ENCODE assay signal across 19 cellular contexts in genomic region chr5:142192799-142193428, GRCh38.
DNase-seq lines count a peak whose midpoint lies in the region; ATAC-seq, FAIRE-seq and TF ChIP-seq lines count a peak whose summit lies in the region.
"Had no signal": no experiment of that assay in that cellular context is flagged by ENCODE, and none has a peak within 500 bp of the region (broad histone marks: within the 10 kb centered on the region; RNA-seq: fewer than 3 reads in every experiment).

No MANE protein-coding gene starts in this region.

- H3K9me3 ChIP-seq in fibroblast of lung (ENCODE audit: control insufficient read depth, insufficient read depth, low read depth, low read length) (no peaks in the 10 kb centered on the region), kidney (ENCODE audit: control insufficient read depth in 1 of 2, low read length in 2 of 2) (no peaks in the 10 kb centered on the region), aorta (ENCODE audit: control insufficient read depth, low read length) (no peaks in the 10 kb centered on the region), colonic mucosa (no peaks in the 10 kb centered on the region), esophagus squamous epithelium (no peaks in the 10 kb centered on the region)
- H3K9me3 ChIP-seq: BE2C had no signal

- H3K36me3 ChIP-seq in fibroblast of lung (ENCODE audit: control insufficient read depth, insufficient read depth, low read length), result no peaks in the 10 kb centered on the region
- H3K36me3 ChIP-seq in kidney (ENCODE audit: control insufficient read depth in 1 of 2, insufficient read depth in 2 of 2, low read length in 2 of 2), result no peaks in the 10 kb centered on the region
- H3K36me3 ChIP-seq in aorta (ENCODE audit: control insufficient read depth in 1 of 2, insufficient read depth in 2 of 2, low read length in 1 of 2), result peaks cover 0 to 1% of the 10 kb centered on the region in 2 donors
- no peaks in the 10 kb centered on the region for H3K36me3 ChIP-seq in colonic mucosa
- H3K36me3 ChIP-seq in esophagus squamous epithelium, result no peaks in the 10 kb centered on the region
- H3K36me3 ChIP-seq: BE2C had no signal

- H3K79me2 ChIP-seq in fibroblast of lung (ENCODE audit: control insufficient read depth, insufficient read depth, low read length), result no peaks in the 10 kb centered on the region

- DNase-seq in Right ventricle myocardium inferior (ENCODE audit: missing footprints) (no peak), cardiac septum (ENCODE audit: low spot score) (no peak), fibroblast of lung (ENCODE audit: low read depth in 2 of 2) (peak in 1 of 2 donors; percentile 6), kidney (peak; percentile 52), aorta (peak; percentile 80 to 90), colonic mucosa (no peak), T-helper 2 cell (no peak), esophagus squamous epithelium (lab: John Stamatoyannopoulos, UW) (no peak)
- DNase-seq: BE2C; CD8-positive, alpha-beta memory T cell; GF-D8; NCI-H187; NCI-H446; NCI-H69 had no signal

- ATAC-seq in Right ventricle myocardium inferior, result peak; percentile 75
- ATAC-seq in aorta (ENCODE audit: low FRiP score), result peak; percentile 80
- ATAC-seq: GM23338, K562 had no signal

- H2AFZ ChIP-seq in fibroblast of lung (ENCODE audit: low read length), result peak overlapping the region; percentile 27
- H2AFZ ChIP-seq: GM23338 had no signal

- intact Hi-C loops in Right ventricle myocardium inferior (cut with DNase I), result no loop called here
- intact Hi-C loops in cardiac septum (cut with DNase I), result no loop called here
- intact Hi-C loops in kidney (cut with DNase I), result no loop called here
- intact Hi-C loops in aorta (cut with DNase I), result loop anchor here (1.0 to 10.0 kb wide), 4 partner anchors 23 to 129 kb away; no protein-coding TSS in a partner anchor
- intact Hi-C loops in colonic mucosa (cut with DNase I), result no loop called here
- intact Hi-C loops in esophagus squamous epithelium (cut with DNase I), result no loop called here

- H3K27ac ChIP-seq in fibroblast of lung (ENCODE audit: insufficient read depth, low read length), result no peak overlapping the region
- no peak overlapping the region for H3K27ac ChIP-seq in kidney (ENCODE audit: low read depth in 2 of 2, low read length in 2 of 2)
- peak overlapping the region; percentile 71 to 91 for H3K27ac ChIP-seq in aorta (ENCODE audit: low read depth in 1 of 2, low read length in 2 of 2)
- H3K27ac ChIP-seq in colonic mucosa, result no peak overlapping the region
- no peak overlapping the region for H3K27ac ChIP-seq in esophagus squamous epithelium
- H3K27ac ChIP-seq: 22Rv1 had no signal

- H3K27me3 ChIP-seq in fibroblast of lung (ENCODE audit: control insufficient read depth, insufficient read depth, low read length), result no peaks in the 10 kb centered on the region
- no peaks in the 10 kb centered on the region for H3K27me3 ChIP-seq in aorta (ENCODE audit: control insufficient read depth in 1 of 2, insufficient read depth in 2 of 2, low read length in 1 of 2)
- no peaks in the 10 kb centered on the region for H3K27me3 ChIP-seq in colonic mucosa
- no peaks in the 10 kb centered on the region for H3K27me3 ChIP-seq in esophagus squamous epithelium
- H3K27me3 ChIP-seq: BE2C had no signal

- no peak for TF ChIP-seq POLR2A in esophagus squamous epithelium (IDR thresholded peaks at IDR 0.05)

- H3K9ac ChIP-seq in fibroblast of lung (ENCODE audit: insufficient read depth, low read length), result no peak overlapping the region
- no peak overlapping the region for H3K9ac ChIP-seq in kidney (ENCODE audit: low read length in 2 of 2)
- H3K9ac ChIP-seq in colonic mucosa (ENCODE audit: low read depth in 2 of 2, low read length in 2 of 2), result no peak overlapping the region

- no peak for TF ChIP-seq CTCF in fibroblast of lung (conservative IDR thresholded peaks at IDR 0.05 in 1 of 2, IDR thresholded peaks at IDR 0.05 in 1 of 2; ENCODE audit: low read depth in 1 of 2, low read length in 2 of 2)
- no peak for TF ChIP-seq CTCF in kidney (IDR thresholded peaks at IDR 0.05; ENCODE audit: borderline replicate concordance, extremely low read depth, insufficient read depth)
- no peak for TF ChIP-seq CTCF in colonic mucosa (IDR thresholded peaks at IDR 0.05)
- TF ChIP-seq CTCF in esophagus squamous epithelium (IDR thresholded peaks at IDR 0.05), result no peak

- no peak for FAIRE-seq in kidney (lab: Jason Lieb, UNC)
- FAIRE-seq: GM12891, GM18507, K562 had no signal

- no peak overlapping the region for H3K4me2 ChIP-seq in fibroblast of lung (ENCODE audit: extremely low read depth, insufficient read depth, low read length)
- H3K4me2 ChIP-seq: GM23338 had no signal

- no peaks in the 10 kb centered on the region for H4K20me1 ChIP-seq in fibroblast of lung (ENCODE audit: control insufficient read depth, extremely low read depth, insufficient read depth, low read length)

- WGBS in aorta, 2 donors, result 7 to 10% methylated on average over 15 of the region's 15 CpGs
- 86 to 88% methylated on average over 15 of the region's 15 CpGs for WGBS in esophagus squamous epithelium, 2 donors

- H3K4me3 ChIP-seq in fibroblast of lung (replicated peaks in 1 of 4; ENCODE audit: control extremely low read depth in 1 of 4, insufficient read depth in 1 of 4, low read depth in 3 of 4, low read length in 4 of 4) (no peak overlapping the region), kidney (ENCODE audit: low read length in 2 of 2) (no peak overlapping the region), aorta (ENCODE audit: low read length in 2 of 2) (peak overlapping the region; percentile 11 to 35), colonic mucosa (no peak overlapping the region), esophagus squamous epithelium (no peak overlapping the region)
- H3K4me3 ChIP-seq: GM23338, K562 had no signal

- H3K4me1 ChIP-seq in fibroblast of lung (ENCODE audit: control insufficient read depth, extremely low read depth, insufficient read depth, low read length) (peaks cover 2% of the 10 kb centered on the region), kidney (ENCODE audit: control insufficient read depth in 1 of 2, insufficient read depth in 1 of 2, low read depth in 1 of 2, low read length in 2 of 2) (no peaks in the 10 kb centered on the region), aorta (ENCODE audit: control insufficient read depth in 1 of 2, insufficient read depth in 2 of 2, low read length in 2 of 2) (no peaks in the 10 kb centered on the region), colonic mucosa (no peaks in the 10 kb centered on the region), esophagus squamous epithelium (no peaks in the 10 kb centered on the region)
- H3K4me1 ChIP-seq: BE2C had no signal

Comparison
In these comparisons a context has a peak if more than half of its experiments do, and no peak if none do; other contexts are left out.
1. DNase-seq: peak in kidney (single experiment) and aorta (2 of 2); none in Right ventricle myocardium inferior (single experiment), cardiac septum (single experiment), colonic mucosa (single experiment), T-helper 2 cell (0 of 5) and esophagus squamous epithelium (single experiment).
2. H3K27ac ChIP-seq: peak in aorta (2 of 2); none in fibroblast of lung (single experiment), kidney (0 of 2), colonic mucosa (single experiment) and esophagus squamous epithelium (0 of 4).
3. H3K4me3 ChIP-seq: peak in aorta (2 of 2); none in fibroblast of lung (0 of 4), kidney (0 of 2), colonic mucosa (single experiment) and esophagus squamous epithelium (0 of 4).
4. intact Hi-C loops: an anchor here in aorta (1.0 to 10.0 kb wide); none called in Right ventricle myocardium inferior, cardiac septum, kidney, colonic mucosa and esophagus squamous epithelium.